In genomic region chr16:19760336-19761060, GRCh38 we compare ENCODE assay signal across 27 cellular contexts.
"Had no signal": no experiment of that assay in that cellular context is flagged by ENCODE, and none has a peak within 500 bp of the region (broad histone marks: within the 10 kb centered on the region; RNA-seq: fewer than 3 reads in every experiment).

No MANE protein-coding gene starts in this region.

- H3K9me3 Mint-ChIP-seq: central memory CD8-positive, alpha-beta T cell; memory B cell; natural killer cell; neural progenitor cell; stimulated activated naive B cell treated with anti-CD40 and anti-IgM and Interleukin-4, amounts not matched to agents 10 μg/mL and 1 μg/mL and 100 μg/mL, for 72 hours; T-helper 1 cell treated with Interleukin-12 subunit alpha and Interleukin-12 subunit beta and Interleukin-4 antibody, amounts not matched to agents 30 μg/mL and 1 μg/mL, for 36 hours had no signal

- ATAC-seq: gastroesophageal sphincter; left cardiac atrium; natural killer cell; stimulated activated naive B cell treated with anti-CD40 and anti-IgM and Interleukin-4, amounts not matched to agents 10 μg/mL and 1 μg/mL and 100 μg/mL, for 72 hours had no signal

- H3K36me3 ChIP-seq: adrenal gland, gastroesophageal sphincter, neural progenitor cell, right atrium auricular region, stomach, transverse colon had no signal

- H3K4me3 Mint-ChIP-seq: activated naive CD8-positive, alpha-beta T cell; central memory CD8-positive, alpha-beta T cell; memory B cell; natural killer cell; neural progenitor cell; stimulated activated naive B cell treated with anti-CD40 and anti-IgM and Interleukin-4, amounts not matched to agents 10 μg/mL and 1 μg/mL and 100 μg/mL, for 72 hours; T-helper 1 cell treated with Interleukin-12 subunit alpha and Interleukin-12 subunit beta and Interleukin-4 antibody, amounts not matched to agents 30 μg/mL and 1 μg/mL, for 36 hours had no signal

- H3K4me1 Mint-ChIP-seq: central memory CD8-positive, alpha-beta T cell; memory B cell; natural killer cell; stimulated activated naive B cell treated with anti-CD40 and anti-IgM and Interleukin-4, amounts not matched to agents 10 μg/mL and 1 μg/mL and 100 μg/mL, for 72 hours had no signal

- H3K4me1 ChIP-seq: adrenal gland, neural progenitor cell had no signal

- H3K27me3 ChIP-seq: adrenal gland, gastroesophageal sphincter, hepatocyte, neural progenitor cell, right atrium auricular region, stomach, testis, transverse colon had no signal

- H3K79me2 ChIP-seq: hepatocyte had no signal

- H3K9ac ChIP-seq: neural progenitor cell had no signal

- H3K27me3 Mint-ChIP-seq: activated naive CD8-positive, alpha-beta T cell; central memory CD8-positive, alpha-beta T cell; stimulated activated naive B cell treated with anti-CD40 and anti-IgM and Interleukin-4, amounts not matched to agents 10 μg/mL and 1 μg/mL and 100 μg/mL, for 72 hours had no signal

- H2AFZ ChIP-seq: hepatocyte, neural progenitor cell had no signal

- H3K27ac ChIP-seq: adrenal gland, gastroesophageal sphincter, hepatocyte, neural progenitor cell, right atrium auricular region, stomach, testis, transverse colon, VCaP had no signal

- H3K4me3 ChIP-seq: adrenal gland, gastroesophageal sphincter, hepatocyte, neural progenitor cell, right atrium auricular region, stomach, testis, transverse colon had no signal

- H3K27ac Mint-ChIP-seq: activated naive CD8-positive, alpha-beta T cell; memory B cell; natural killer cell; neural progenitor cell; stimulated activated naive B cell treated with anti-CD40 and anti-IgM and Interleukin-4, amounts not matched to agents 10 μg/mL and 1 μg/mL and 100 μg/mL, for 72 hours; T-helper 1 cell treated with Interleukin-12 subunit alpha and Interleukin-12 subunit beta and Interleukin-4 antibody, amounts not matched to agents 30 μg/mL and 1 μg/mL, for 36 hours had no signal

- H3K4me2 ChIP-seq: hepatocyte, neural progenitor cell had no signal

- H3K36me3 Mint-ChIP-seq: activated naive CD8-positive, alpha-beta T cell; memory B cell; natural killer cell; stimulated activated naive B cell treated with anti-CD40 and anti-IgM and Interleukin-4, amounts not matched to agents 10 μg/mL and 1 μg/mL and 100 μg/mL, for 72 hours had no signal

- DNase-seq: activated CD4-positive, alpha-beta T cell treated with anti-CD3 and anti-CD28 coated beads for 4 hours; activated CD4-positive, alpha-beta T cell treated with anti-CD3 and anti-CD28 coated beads, Interleukin-2, amount 50 U/mL, for 4 hours; activated effector memory CD4-positive, alpha-beta T cell treated with Interleukin-2 at 50 U/mL for 16 hours; activated naive CD4-positive, alpha-beta T cell treated with Interleukin-2 at 50 U/mL for 16 hours; activated T-cell treated with anti-CD3 and anti-CD28 coated beads for 4 hours; adrenal gland; effector memory CD4-positive, alpha-beta T cell; left cardiac atrium; natural killer cell; occipital lobe; stimulated activated CD4-positive, alpha-beta T cell treated with anti-CD3 and anti-CD28 coated beads, Interleukin-15, amount 100 ng/mL, for 24 hours; stimulated activated CD4-positive, alpha-beta T cell treated with anti-CD3 and anti-CD28 coated beads, Interleukin-2, amount 100 ng/mL, for 24 hours; stimulated activated naive B cell treated with anti-CD40 and anti-IgM and Interleukin-4, amounts not matched to agents 10 μg/mL and 1 μg/mL and 100 μg/mL, for 72 hours; stomach; SW 1271; T-helper 9 cell; testis; transverse colon had no signal

- H3K9me3 ChIP-seq: adrenal gland, gastroesophageal sphincter, right atrium auricular region, stomach, testis, transverse colon had no signal
